18 cellular contexts compared by ENCODE assay signal in genomic region chr15:67900621-67901147, GRCh38.
DNase-seq lines count a peak whose midpoint lies in the region; ATAC-seq, FAIRE-seq and TF ChIP-seq lines count a peak whose summit lies in the region.
"Had no signal": no experiment of that assay in that cellular context is flagged by ENCODE, and none has a peak within 500 bp of the region (broad histone marks: within the 10 kb centered on the region; RNA-seq: fewer than 3 reads in every experiment).

No MANE protein-coding gene starts in this region.

- peaks cover 3% of the 10 kb centered on the region for H3K27me3 Mint-ChIP-seq in activated naive CD8-positive, alpha-beta T cell treated with anti-CD3 and anti-CD28 coated beads, Interleukin-2, amount 50 U/mL, for 24 hours

- no peaks in the 10 kb centered on the region for H3K9me3 Mint-ChIP-seq in activated naive CD8-positive, alpha-beta T cell treated with anti-CD3 and anti-CD28 coated beads, Interleukin-2, amount 50 U/mL, for 24 hours

- DNase-seq in Panc1 (ENCODE audit: low read depth, low spot score) = no peak
- peak; percentile 40 for DNase-seq in epithelial cell of esophagus (ENCODE audit: low read depth)
- no peak for DNase-seq in heart right ventricle
- no peak for DNase-seq in NCI-H524 treated with DMSO at 0.1 percent for 48 hours (lab: John Stamatoyannopoulos, UW)
- no peak for DNase-seq in activated naive CD8-positive, alpha-beta T cell treated with anti-CD3 and anti-CD28 coated beads, Interleukin-2, amount 50 U/mL, for 24 hours
- DNase-seq in GM19239 (ENCODE audit: insufficient read length, low spot score) = no peak
- DNase-seq: BE2C; CD4-positive, alpha-beta memory T cell; DMS153; DMS79 treated with DMSO at 0.1 percent for 48 hours; GF-D8; HCEC 1CT; HFFc6 had no signal

- ATAC-seq in Panc1 (no peak), heart right ventricle (no peak)
- no peak for ATAC-seq in activated naive CD8-positive, alpha-beta T cell treated with anti-CD3 and anti-CD28 coated beads, Interleukin-2, amount 50 U/mL, for 24 hours
- ATAC-seq: A549 had no signal

- CTCF ChIA-PET in Panc1 (lab: Charles Lee) = no interaction called here

- no peaks in the 10 kb centered on the region for H3K4me1 Mint-ChIP-seq in activated naive CD8-positive, alpha-beta T cell treated with anti-CD3 and anti-CD28 coated beads, Interleukin-2, amount 50 U/mL, for 24 hours
- H3K4me1 Mint-ChIP-seq: CD4-positive, alpha-beta memory T cell had no signal

- H3K27ac Mint-ChIP-seq in activated naive CD8-positive, alpha-beta T cell treated with anti-CD3 and anti-CD28 coated beads, Interleukin-2, amount 50 U/mL, for 24 hours = no peak overlapping the region
- H3K27ac Mint-ChIP-seq: CD4-positive, alpha-beta memory T cell; HFFc6 had no signal

- peak overlapping the region; percentile 0; the same call in 1 of the 2 replicates for H3K27ac ChIP-seq in Panc1 (ENCODE audit: low read length)
- peak overlapping the region; percentile 62; the same call in 1 of the 2 replicates for H3K27ac ChIP-seq in VCaP
- H3K27ac ChIP-seq in heart right ventricle = no peak overlapping the region
- H3K27ac ChIP-seq: C4-2B, HL-60 had no signal

- intact Hi-C loops in Panc1 (cut with micrococcal nuclease; ENCODE audit: unreplicated experiment) (no loop called here), heart right ventricle (cut with DNase I) (no loop called here)

- POLR2A ChIA-PET in Panc1 (lab: Charles Lee) = no interaction called here

- H3K36me3 Mint-ChIP-seq in activated naive CD8-positive, alpha-beta T cell treated with anti-CD3 and anti-CD28 coated beads, Interleukin-2, amount 50 U/mL, for 24 hours (ENCODE audit: low read depth) = no peaks in the 10 kb centered on the region
- H3K36me3 Mint-ChIP-seq: CD4-positive, alpha-beta memory T cell had no signal

- no peaks in the 10 kb centered on the region for H3K27me3 ChIP-seq in Panc1 (ENCODE audit: control insufficient read depth, insufficient read depth, low read length)
- no peaks in the 10 kb centered on the region for H3K27me3 ChIP-seq in heart right ventricle
- H3K27me3 ChIP-seq: BE2C had no signal

- WGBS in heart right ventricle, 2 donors = 94 to 97% methylated on average over 2 of the region's 2 CpGs

- in situ Hi-C loops in Panc1 (cut with HindIII; ENCODE audit: low pct_unique_long_range_greater_than_20kb, low sequenced_read_pairs) = no loop called here

- H3K36me3 ChIP-seq in Panc1 (ENCODE audit: control insufficient read depth, insufficient read depth, low read length) (no peaks in the 10 kb centered on the region), heart right ventricle (no peaks in the 10 kb centered on the region)
- H3K36me3 ChIP-seq: BE2C had no signal

- H3K4me3 Mint-ChIP-seq in activated naive CD8-positive, alpha-beta T cell treated with anti-CD3 and anti-CD28 coated beads, Interleukin-2, amount 50 U/mL, for 24 hours = no peak overlapping the region
- H3K4me3 Mint-ChIP-seq: CD4-positive, alpha-beta memory T cell; HFFc6 had no signal

- FAIRE-seq in GM19239 (lab: Jason Lieb, UNC) = no peak
- FAIRE-seq: A549, D721Med had no signal

- H3K9me3 ChIP-seq in Panc1 (ENCODE audit: control insufficient read depth, insufficient read depth, low read depth, low read length) (peaks cover under 1% of the 10 kb centered on the region; the same call in 1 of the 2 replicates), heart right ventricle (peaks cover 0 to 5% (median 0%) of the 10 kb centered on the region in 11 donors)
- H3K9me3 ChIP-seq: BE2C had no signal

- no TSS peak for BruUV-seq in Panc1 (replicated peaks; lab: Mats Ljungman, UMichigan)

- H3K4me1 ChIP-seq in Panc1 (ENCODE audit: control insufficient read depth, insufficient read depth, low read length) (peaks cover 3% of the 10 kb centered on the region; the same call in 1 of the 2 replicates), heart right ventricle (peaks cover 0 to 8% (median 0%) of the 10 kb centered on the region in 9 donors)

- TF ChIP-seq CTCF in Panc1 (IDR thresholded peaks at IDR 0.05) (no peak), VCaP (conservative IDR thresholded peaks at IDR 0.05) (no peak), epithelial cell of esophagus (IDR thresholded peaks at IDR 0.05; ENCODE audit: insufficient read depth, low read depth, low read length, missing control alignments) (no peak), heart right ventricle (IDR thresholded peaks at IDR 0.05) (no peak)

- H3K4me3 ChIP-seq in Panc1 (ENCODE audit: low read depth in 2 of 2, low read length in 2 of 2) = no peak overlapping the region
- H3K4me3 ChIP-seq in epithelial cell of esophagus (ENCODE audit: low read length) = no peak overlapping the region
- H3K4me3 ChIP-seq in heart right ventricle = no peak overlapping the region
- H3K4me3 ChIP-seq: A549 had no signal

Comparison
In these comparisons a context has a peak if more than half of its experiments do, and no peak if none do; other contexts are left out.
1. H3K27ac ChIP-seq: peak in Panc1 (single experiment) and VCaP (single experiment); none in heart right ventricle (0 of 10).